In genomic region chr12:98259667-98260066, GRCh38 we compare ENCODE assay signal across 19 cellular contexts.
A peak's percentile ranks its signal among the peaks of the same experiment; 100 is the strongest.
DNase-seq lines count a peak whose midpoint lies in the region; ATAC-seq, FAIRE-seq and TF ChIP-seq lines count a peak whose summit lies in the region.
"Had no signal": no experiment of that assay in that cellular context is flagged by ENCODE, and none has a peak within 500 bp of the region (broad histone marks: within the 10 kb centered on the region; RNA-seq: fewer than 3 reads in every experiment).

No MANE protein-coding gene starts in this region.

- H3K9ac ChIP-seq in OCI-LY1 (ENCODE audit: low read length), result no peak overlapping the region

- FAIRE-seq in GM12891 (lab: Jason Lieb, UNC) (peak; percentile 87), small intestine (lab: Jason Lieb, UNC) (no peak)
- FAIRE-seq: A204.1, H1, RCC 7860 had no signal

- no peaks in the 10 kb centered on the region for H3K36me3 ChIP-seq in OCI-LY1 (ENCODE audit: insufficient read depth, low read length)
- no peaks in the 10 kb centered on the region for H3K36me3 ChIP-seq in small intestine (ENCODE audit: control insufficient read depth in 2 of 2, insufficient read depth in 2 of 2, low read length in 2 of 2)

- no peaks in the 10 kb centered on the region for H3K9me3 ChIP-seq in OCI-LY1 (ENCODE audit: low read length)
- H3K9me3 ChIP-seq in small intestine (ENCODE audit: control insufficient read depth, low read depth), result no peaks in the 10 kb centered on the region

- no peak overlapping the region for H3K4me3 ChIP-seq in OCI-LY1 (ENCODE audit: low read depth, low read length, poor library complexity, severe bottlenecking)
- H3K4me3 ChIP-seq in small intestine (ENCODE audit: low read depth in 1 of 2, low read length in 2 of 2), result no peak overlapping the region

- no peak for TF ChIP-seq CTCF in OCI-LY1 (IDR thresholded peaks at IDR 0.05; ENCODE audit: low read length)

- H3K79me2 ChIP-seq in OCI-LY1 (ENCODE audit: insufficient read depth, low read length), result no peaks in the 10 kb centered on the region

- no peaks in the 10 kb centered on the region for H3F3A ChIP-seq in OCI-LY1 (ENCODE audit: insufficient read depth, low read length)

- H3K27ac ChIP-seq in OCI-LY1 (ENCODE audit: low read depth, low read length, poor library complexity, severe bottlenecking) (peak overlapping the region; percentile 14), small intestine (ENCODE audit: low read depth in 1 of 2, low read length in 1 of 2) (no peak overlapping the region)

- no peak overlapping the region for H2AFZ ChIP-seq in OCI-LY1 (ENCODE audit: low read length)

- H4K20me1 ChIP-seq in OCI-LY1 (ENCODE audit: insufficient read depth, low read length), result no peaks in the 10 kb centered on the region

- H3K9me2 ChIP-seq in OCI-LY1 (ENCODE audit: low read depth, low read length), result no peaks in the 10 kb centered on the region

- 58 to 77% (median 70%) methylated on average over 4 of the region's 4 CpGs for WGBS in small intestine, 3 donors

- H3K27me3 ChIP-seq in OCI-LY1 (ENCODE audit: insufficient read depth, low read length) (peaks cover 7% of the 10 kb centered on the region; the same call in 1 of the 2 replicates), small intestine (ENCODE audit: control insufficient read depth in 2 of 2, insufficient read depth in 2 of 2, low read length in 2 of 2) (peaks cover 0 to 2% of the 10 kb centered on the region in 2 donors)

- H3K4me2 ChIP-seq in OCI-LY1 (ENCODE audit: low read length), result no peak overlapping the region

- H3K4me1 ChIP-seq in OCI-LY1 (ENCODE audit: insufficient read depth, low read length, severe bottlenecking) (no peaks in the 10 kb centered on the region), small intestine (ENCODE audit: control insufficient read depth in 2 of 2, insufficient read depth in 1 of 2, low read depth in 1 of 2, low read length in 1 of 2) (no peaks in the 10 kb centered on the region)

- no peak for TF ChIP-seq POLR2A in GM12891 (IDR thresholded peaks at IDR 0.05; ENCODE audit: low read depth, low read length)

- DNase-seq in GM12891 (ENCODE audit: insufficient read length, low spot score) (no peak), medulla oblongata (ENCODE audit: extremely low spot score) (peak; percentile 37), NCI-H510A (lab: John Stamatoyannopoulos, UW) (no peak), small intestine (no peak), kidney tubule cell (ENCODE audit: low spot score) (no peak)
- DNase-seq: DMS53, HFFc6, Karpas-422, MM.1S, NCI-H1417 treated with DMSO at 0.1 percent for 48 hours, NCI-H2081, NCI-H524, SHP77 treated with DMSO at 0.1 percent for 48 hours had no signal

- ATAC-seq in HG02938 (IDR thresholded peaks at IDR 0.05; ENCODE audit: unreplicated experiment), result peak; percentile 41
- ATAC-seq in GM19035 (IDR thresholded peaks at IDR 0.05; ENCODE audit: unreplicated experiment), result no peak

TF ChIP-seq in GM12891, 5 proteins besides CTCF, POLR2A, EP300 and RAD21:
- TF ChIP-seq POU2F2 (IDR thresholded peaks at IDR 0.05; ENCODE audit: low read depth, low read length), result no peak
- no peak for TF ChIP-seq PAX5 (IDR thresholded peaks at IDR 0.05; ENCODE audit: insufficient read depth, low read length, severe bottlenecking)
- peak; percentile 84 for TF ChIP-seq SPI1 (IDR thresholded peaks at IDR 0.05; ENCODE audit: low read depth, low read length)
- TF ChIP-seq POLR2AphosphoS5 (IDR thresholded peaks at IDR 0.05; ENCODE audit: low read depth, low read length), result no peak
- TF ChIP-seq TAF1 (IDR thresholded peaks at IDR 0.05; ENCODE audit: low read depth, low read length), result no peak
TF ChIP-seq in GM12891: peak in this region for 1.
